2 cellular contexts compared by ENCODE assay signal in genomic region chr15:58046467-58046866, GRCh38.
TF ChIP-seq lines count a peak whose summit lies in the region.

No MANE protein-coding gene starts in this region.

TF ChIP-seq in A549, 52 proteins besides CTCF, POLR2A, EP300 and RAD21 (continued from another document):
- no peak for TF ChIP-seq MAFK (IDR thresholded peaks at IDR 0.05; ENCODE audit: partially characterized antibody)
TF ChIP-seq in A549: peak in this region for 0.

TF ChIP-seq in IMR-90, 13 proteins besides CTCF, POLR2A, EP300 and RAD21 (continued from another document):
- TF ChIP-seq, protein P1, sequence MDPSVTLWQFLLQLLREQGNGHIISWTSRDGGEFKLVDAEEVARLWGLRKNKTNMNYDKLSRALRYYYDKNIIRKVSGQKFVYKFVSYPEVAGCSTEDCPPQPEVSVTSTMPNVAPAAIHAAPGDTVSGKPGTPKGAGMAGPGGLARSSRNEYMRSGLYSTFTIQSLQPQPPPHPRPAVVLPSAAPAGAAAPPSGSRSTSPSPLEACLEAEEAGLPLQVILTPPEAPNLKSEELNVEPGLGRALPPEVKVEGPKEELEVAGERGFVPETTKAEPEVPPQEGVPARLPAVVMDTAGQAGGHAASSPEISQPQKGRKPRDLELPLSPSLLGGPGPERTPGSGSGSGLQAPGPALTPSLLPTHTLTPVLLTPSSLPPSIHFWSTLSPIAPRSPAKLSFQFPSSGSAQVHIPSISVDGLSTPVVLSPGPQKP (IDR thresholded peaks at IDR 0.05; ENCODE audit: borderline replicate concordance, low read depth, low read length): no peak
